Comparison of ENCODE assay signal across 29 cellular contexts in genomic region chr22:27947461-27947860, GRCh38.
"Had no signal": no experiment of that assay in that cellular context is flagged by ENCODE, and none has a peak within 500 bp of the region (broad histone marks: within the 10 kb centered on the region; RNA-seq: fewer than 3 reads in every experiment).

No MANE protein-coding gene starts in this region.

- H3K4me3 Mint-ChIP-seq: activated CD4-positive, alpha-beta memory T cell treated with anti-CD3 and anti-CD28 coated beads for 36 hours; activated CD4-positive, alpha-beta T cell treated with anti-CD3 and anti-CD28 coated beads for 36 hours; activated CD4-positive, alpha-beta T cell treated with anti-CD3 and anti-CD28 coated beads, Interleukin-2, amount 10 ng/mL, durations not matched to agents 24 days and 14 days; activated CD8-positive, alpha-beta memory T cell treated with anti-CD3 and anti-CD28 coated beads, Interleukin-2, amount 10 ng/mL, durations not matched to agents 7 days and 5 days; activated CD8-positive, alpha-beta T cell treated with anti-CD3 and anti-CD28 coated beads, Interleukin-2, amount 10 ng/mL, durations not matched to agents 7 days and 5 days; activated naive CD8-positive, alpha-beta T cell; activated T-cell treated with anti-CD3 and anti-CD28 coated beads, Interleukin-2, amount 50 U/mL, for 24 hours; activated T-helper 17 cell treated with anti-CD3 and anti-CD28 coated beads, Interleukin-2, amount 50 U/mL, for 72 hours; effector memory CD8-positive, alpha-beta T cell had no signal

- DNase-seq: activated CD4-positive, alpha-beta memory T cell treated with anti-CD3 and anti-CD28 coated beads for 36 hours; activated CD4-positive, alpha-beta T cell treated with anti-CD3 and anti-CD28 coated beads for 36 hours; activated CD4-positive, alpha-beta T cell treated with anti-CD3 and anti-CD28 coated beads, Interleukin-2, amount 10 ng/mL, durations not matched to agents 24 days and 14 days; activated CD4-positive, CD25-positive, alpha-beta regulatory T cell; activated CD4-positive, CD25-positive, alpha-beta regulatory T cell treated with anti-CD3 and anti-CD28 coated beads, Interleukin-2, amount 50 U/mL, for 72 hours; activated CD8-positive, alpha-beta memory T cell treated with anti-CD3 and anti-CD28 coated beads, Interleukin-2, amount 10 ng/mL, durations not matched to agents 7 days and 5 days; activated CD8-positive, alpha-beta memory T cell treated with anti-CD3 and anti-CD28 coated beads, Interleukin-2, amount 50 U/mL, for 4 hours; activated CD8-positive, alpha-beta T cell treated with anti-CD3 and anti-CD28 coated beads, Interleukin-2, amount 10 ng/mL, durations not matched to agents 7 days and 5 days; activated effector memory CD4-positive, alpha-beta T cell treated with Interleukin-2 at 50 U/mL for 16 hours; activated gamma-delta T cell treated with Interleukin-2 at 50 U/mL for 16 hours; activated naive CD4-positive, alpha-beta T cell treated with anti-CD3 and anti-CD28 coated beads, Interleukin-2, amount 50 U/mL, for 16 hours; activated naive CD4-positive, alpha-beta T cell treated with Interleukin-2 at 50 U/mL for 16 hours; activated T-cell treated with anti-CD3 and anti-CD28 coated beads, Interleukin-2, amount 50 U/mL, for 24 hours; amygdala; aorta; body of pancreas; caudate nucleus; cortex of kidney; dermis blood vessel endothelial cell; effector CD4-positive, alpha-beta T cell; effector memory CD8-positive, alpha-beta T cell; erythroblast; foreskin fibroblast; head of caudate nucleus; T-helper 1 cell; T-helper 2 cell had no signal

- H3K9me3 Mint-ChIP-seq: activated CD4-positive, alpha-beta memory T cell treated with anti-CD3 and anti-CD28 coated beads for 36 hours; activated CD4-positive, alpha-beta T cell treated with anti-CD3 and anti-CD28 coated beads, Interleukin-2, amount 10 ng/mL, durations not matched to agents 24 days and 14 days; activated T-cell treated with anti-CD3 and anti-CD28 coated beads, Interleukin-2, amount 50 U/mL, for 24 hours; activated T-helper 17 cell treated with anti-CD3 and anti-CD28 coated beads, Interleukin-2, amount 50 U/mL, for 72 hours; effector memory CD8-positive, alpha-beta T cell had no signal

- ATAC-seq: activated CD4-positive, alpha-beta T cell treated with anti-CD3 and anti-CD28 coated beads for 36 hours; activated CD8-positive, alpha-beta memory T cell treated with anti-CD3 and anti-CD28 coated beads, Interleukin-2, amount 10 ng/mL, durations not matched to agents 7 days and 5 days; activated CD8-positive, alpha-beta T cell treated with anti-CD3 and anti-CD28 coated beads, Interleukin-2, amount 10 ng/mL, durations not matched to agents 7 days and 5 days; activated T-helper 17 cell treated with anti-CD3 and anti-CD28 coated beads, Interleukin-2, amount 50 U/mL, for 72 hours; body of pancreas; effector memory CD8-positive, alpha-beta T cell had no signal

- H3K4me3 ChIP-seq: body of pancreas, esophagus muscularis mucosa had no signal

- H3K27me3 Mint-ChIP-seq: activated CD4-positive, alpha-beta memory T cell treated with anti-CD3 and anti-CD28 coated beads for 36 hours; activated CD4-positive, alpha-beta T cell treated with anti-CD3 and anti-CD28 coated beads for 36 hours; activated CD4-positive, alpha-beta T cell treated with anti-CD3 and anti-CD28 coated beads, Interleukin-2, amount 10 ng/mL, durations not matched to agents 24 days and 14 days; activated CD8-positive, alpha-beta memory T cell treated with anti-CD3 and anti-CD28 coated beads, Interleukin-2, amount 10 ng/mL, durations not matched to agents 7 days and 5 days; activated naive CD8-positive, alpha-beta T cell; activated T-cell treated with anti-CD3 and anti-CD28 coated beads, Interleukin-2, amount 50 U/mL, for 24 hours; activated T-helper 17 cell treated with anti-CD3 and anti-CD28 coated beads, Interleukin-2, amount 50 U/mL, for 72 hours; effector memory CD8-positive, alpha-beta T cell had no signal

- H3K4me1 Mint-ChIP-seq: activated CD4-positive, alpha-beta T cell treated with anti-CD3 and anti-CD28 coated beads for 36 hours; activated T-helper 17 cell treated with anti-CD3 and anti-CD28 coated beads, Interleukin-2, amount 50 U/mL, for 72 hours had no signal

- H3K9me3 ChIP-seq: body of pancreas, esophagus muscularis mucosa had no signal

- H3K27ac Mint-ChIP-seq: activated CD4-positive, alpha-beta memory T cell treated with anti-CD3 and anti-CD28 coated beads for 36 hours; activated CD4-positive, alpha-beta T cell treated with anti-CD3 and anti-CD28 coated beads for 36 hours; activated CD4-positive, alpha-beta T cell treated with anti-CD3 and anti-CD28 coated beads, Interleukin-2, amount 10 ng/mL, durations not matched to agents 24 days and 14 days; activated CD8-positive, alpha-beta memory T cell treated with anti-CD3 and anti-CD28 coated beads, Interleukin-2, amount 10 ng/mL, durations not matched to agents 7 days and 5 days; activated CD8-positive, alpha-beta T cell treated with anti-CD3 and anti-CD28 coated beads, Interleukin-2, amount 10 ng/mL, durations not matched to agents 7 days and 5 days; activated naive CD8-positive, alpha-beta T cell; activated T-cell treated with anti-CD3 and anti-CD28 coated beads, Interleukin-2, amount 50 U/mL, for 24 hours; activated T-helper 17 cell treated with anti-CD3 and anti-CD28 coated beads, Interleukin-2, amount 50 U/mL, for 72 hours had no signal
